ENCODE assay signal across 27 cellular contexts in the genomic region with DNA sequence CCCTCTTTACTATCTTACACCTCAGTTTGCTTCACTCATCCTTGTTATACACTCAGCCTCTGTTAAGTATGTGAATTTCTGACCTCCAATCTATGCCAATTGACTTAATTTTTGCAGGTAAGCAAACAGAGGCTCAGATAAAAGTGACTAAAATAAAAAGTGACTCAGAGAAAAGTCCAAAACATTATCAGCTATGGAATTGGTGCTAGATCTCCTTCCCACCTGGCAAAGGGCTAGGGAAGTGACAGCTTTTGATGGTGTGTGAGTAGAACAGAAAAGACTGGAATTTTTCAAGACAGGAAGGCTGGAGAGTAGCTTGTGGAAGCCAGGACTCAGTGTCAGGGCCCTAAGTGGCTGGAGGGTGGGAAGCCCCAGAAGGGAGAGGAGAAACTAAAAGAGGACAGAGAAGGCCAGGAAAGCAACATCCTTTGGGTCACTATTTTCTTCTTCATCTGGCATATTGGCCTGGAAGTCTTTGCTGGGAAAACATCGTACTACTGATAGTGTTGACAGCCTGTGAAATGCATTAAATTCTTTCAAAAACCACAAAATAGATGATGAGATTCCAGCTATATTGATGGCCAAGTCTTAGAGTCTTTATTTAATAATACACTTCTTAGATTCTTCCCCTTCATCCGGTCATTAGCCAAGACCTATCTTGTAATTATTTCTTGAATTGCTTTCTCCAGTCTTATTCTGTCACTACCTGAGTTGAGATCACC.
"Had no signal": no experiment of that assay in that cellular context is flagged by ENCODE, and none has a peak within 500 bp of the region (broad histone marks: within the 10 kb centered on the region; RNA-seq: fewer than 3 reads in every experiment).

No MANE protein-coding gene starts in this region.

- ATAC-seq: activated CD8-positive, alpha-beta T cell treated with anti-CD3 and anti-CD28 coated beads, Interleukin-2, amount 10 ng/mL, durations not matched to agents 7 days and 5 days; activated naive CD4-positive, alpha-beta T cell treated with anti-CD3 and anti-CD28 coated beads, Interleukin-2, amount 50 U/mL, for 72 hours; Panc1 had no signal

- H3K9me3 ChIP-seq: adrenal gland, SJCRH30 had no signal

- DNase-seq: activated CD4-positive, alpha-beta T cell treated with anti-CD3 and anti-CD28 coated beads, Interleukin-2, amount 10 ng/mL, durations not matched to agents 24 days and 14 days; activated CD4-positive, alpha-beta T cell treated with anti-CD3 and anti-CD28 coated beads, Interleukin-2, amount 50 U/mL, for 4 hours; activated CD8-positive, alpha-beta T cell treated with anti-CD3 and anti-CD28 coated beads, Interleukin-2, amount 10 ng/mL, durations not matched to agents 7 days and 5 days; activated gamma-delta T cell treated with Interleukin-2 at 50 U/mL for 16 hours; activated naive CD4-positive, alpha-beta T cell treated with anti-CD3 and anti-CD28 coated beads for 36 hours; activated T-cell treated with anti-CD3 and anti-CD28 coated beads, Interleukin-2, amount 50 U/mL, for 24 hours; adrenal gland; Karpas-422; KBM-7; NCI-H1105; NCI-H1417 treated with DMSO at 0.1 percent for 48 hours; NCI-H187 treated with DMSO at 0.1 percent for 48 hours; NCI-H2081; NCI-H2171 treated with DMSO at 0.1 percent for 48 hours; NCI-H226; NCI-H446 treated with DMSO at 0.1 percent for 48 hours; NCI-H524; NCI-H69; SHP77; SJCRH30; SW 1271; T-helper 1 cell; T-helper 2 cell; T-helper 9 cell had no signal

- H3K27me3 ChIP-seq: adrenal gland, cardiac muscle cell, SJCRH30 had no signal

- H3K4me3 ChIP-seq: adrenal gland, cardiac muscle cell, SJCRH30 had no signal

- H3K27ac ChIP-seq: adrenal gland, cardiac muscle cell, SJCRH30 had no signal

- H3K4me1 ChIP-seq: SJCRH30 had no signal

- H3K36me3 ChIP-seq: adrenal gland, cardiac muscle cell, SJCRH30 had no signal
